Comparison of ENCODE assay signal across 16 cellular contexts in the genomic region with DNA sequence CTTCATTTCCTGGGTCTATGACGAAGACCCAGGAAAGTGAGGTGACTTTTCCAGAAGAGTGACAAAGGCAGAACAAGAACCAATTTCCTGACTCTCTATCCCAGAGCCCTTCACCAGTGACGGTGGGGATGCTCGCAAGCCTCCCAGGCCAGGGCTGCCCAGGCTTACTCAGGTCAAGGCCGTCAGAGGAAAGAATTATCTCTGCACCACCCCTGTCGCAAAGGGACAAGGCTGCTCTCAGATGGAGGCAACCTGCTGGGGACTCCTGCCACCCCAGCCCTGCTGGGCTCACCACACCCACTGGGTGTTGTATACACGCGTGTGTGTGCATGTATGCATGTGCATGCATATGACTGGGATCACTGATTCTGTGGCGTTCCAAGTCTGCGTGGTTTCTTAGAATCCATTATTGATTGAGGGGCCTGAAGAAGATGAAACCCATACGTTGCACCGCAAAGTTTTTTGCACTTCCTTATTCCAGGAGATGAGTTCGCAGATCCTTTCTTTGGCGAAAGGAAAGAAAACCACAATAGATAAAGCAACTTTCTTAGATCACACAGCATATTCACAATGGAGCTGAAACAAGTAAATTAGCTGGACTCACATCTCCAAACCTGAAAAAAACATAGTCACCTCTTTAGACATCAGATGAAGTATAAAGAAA.
DNase-seq lines count a peak whose midpoint lies in the region; ATAC-seq, FAIRE-seq and TF ChIP-seq lines count a peak whose summit lies in the region.
"Had no signal": no experiment of that assay in that cellular context is flagged by ENCODE, and none has a peak within 500 bp of the region (broad histone marks: within the 10 kb centered on the region; RNA-seq: fewer than 3 reads in every experiment).

No MANE protein-coding gene starts in this region.

- POLR2A ChIA-PET in HepG2 (lab: Yijun Ruan, JAX), result interaction anchor here (1.3 to 1.5 kb wide), 2 partner anchors 27 to 255 kb away, joined by 3 to 4 read pairs; no protein-coding TSS in a partner anchor

- no peak overlapping the region for H3K9ac ChIP-seq in HepG2 (ENCODE audit: insufficient read depth, low read depth, low read length)

- no peaks in the 10 kb centered on the region for H3K79me2 ChIP-seq in HepG2 (ENCODE audit: insufficient read depth, low read length)

- BruUV-seq in HepG2 (replicated peaks; lab: Mats Ljungman, UMichigan), result no TSS peak

- H2AFZ ChIP-seq in HepG2 (ENCODE audit: low read length), result no peak overlapping the region

- ATAC-seq in HepG2 (peak; percentile 31; the same call in 2 of the 3 replicates), GM19324 (IDR thresholded peaks at IDR 0.05; ENCODE audit: low FRiP score, unreplicated experiment) (no peak)
- no peak for ATAC-seq in stimulated activated naive CD8-positive, alpha-beta T cell treated with anti-CD3 and anti-CD28 coated beads, Interleukin-15, Interleukin-2, amounts not matched to agents 100 U/mL and 50 U/mL, for 24 hours
- ATAC-seq: PC-3 had no signal

- H3K36me3 ChIP-seq in HepG2 (replicated peaks in 1 of 2; ENCODE audit: control insufficient read depth in 1 of 2, insufficient read depth in 2 of 2, low read length in 2 of 2) (no peaks in the 10 kb centered on the region), thyroid gland (no peaks in the 10 kb centered on the region)
- H3K36me3 ChIP-seq: brain microvascular endothelial cell had no signal

- H3K4me1 ChIP-seq in HepG2 (ENCODE audit: insufficient read depth, low read length) (peaks cover 42% of the 10 kb centered on the region), thyroid gland (peaks cover 44 to 59% of the 10 kb centered on the region in 2 donors)

- WGBS in HepG2 (ENCODE audit: low lambda C conversion rate), result 89% methylated on average over 9 of the region's 13 CpGs
- WGBS in thyroid gland, 2 donors, result 92 to 96% methylated on average over 13 of the region's 13 CpGs

- in situ Hi-C loops in HepG2 (cut with HindIII; ENCODE audit: extremely low pct_ligation_motif_present, low pct_unique_long_range_greater_than_20kb), result no loop called here

- TF ChIP-seq POLR2A in HepG2 (IDR thresholded peaks at IDR 0.05; ENCODE audit: insufficient read depth in 1 of 2, low read depth in 2 of 2, low read length in 2 of 2), result no peak
- no peak for TF ChIP-seq POLR2A in thyroid gland (IDR thresholded peaks at IDR 0.05)

- DNase-seq in Kasumi-1 (lab: John Stamatoyannopoulos, UW), result peak; percentile 55 to 63
- peak; percentile 74 for DNase-seq in SKM-1 (lab: John Stamatoyannopoulos, UW; ENCODE audit: unreplicated experiment)
- no peak for DNase-seq in HepG2 (ENCODE audit: low spot score)
- no peak for DNase-seq in thyroid gland
- no peak for DNase-seq in stimulated activated naive CD8-positive, alpha-beta T cell treated with anti-CD3 and anti-CD28 coated beads, Interleukin-15, Interleukin-2, amounts not matched to agents 100 U/mL and 50 U/mL, for 24 hours
- no peak for DNase-seq in OCI-M2 (lab: John Stamatoyannopoulos, UW; ENCODE audit: unreplicated experiment)
- DNase-seq: activated CD4-positive, CD25-positive, alpha-beta regulatory T cell; activated naive CD4-positive, alpha-beta T cell treated with anti-CD3 and anti-CD28 coated beads for 36 hours; brain microvascular endothelial cell; CD4-positive, alpha-beta T cell; natural killer cell; NCI-H146; PC-3; SW 1271 had no signal

- H3K4me3 ChIP-seq in HepG2 (replicated peaks in 1 of 3; ENCODE audit: insufficient read depth in 1 of 3, low read depth in 2 of 3, low read length in 3 of 3) (no peak overlapping the region), thyroid gland (replicated peaks in 1 of 3) (no peak overlapping the region)

- H3K27ac ChIP-seq in HepG2 (ENCODE audit: extremely low read length, insufficient read depth, low read length), result no peak overlapping the region
- H3K27ac ChIP-seq in thyroid gland, result peak overlapping the region; percentile 83 to 97 (median 94)
- H3K27ac ChIP-seq: brain microvascular endothelial cell had no signal

- TF ChIP-seq EP300 in HepG2 (IDR thresholded peaks at IDR 0.05; ENCODE audit: low read depth in 2 of 2, low read length in 2 of 2) (no peak), HepG2 (CRISPR knock-in tag; IDR thresholded peaks at IDR 0.05; ENCODE audit: borderline replicate concordance) (no peak)

- intact Hi-C loops in HepG2 (cut with micrococcal nuclease; ENCODE audit: unreplicated experiment), result no loop called here
- intact Hi-C loops in thyroid gland (cut with DNase I), result no loop called here

- H3K27me3 ChIP-seq in HepG2 (ENCODE audit: control insufficient read depth in 1 of 2, insufficient read depth in 2 of 2, low read length in 2 of 2) (no peaks in the 10 kb centered on the region), thyroid gland (no peaks in the 10 kb centered on the region)

- TF ChIP-seq RAD21 in HepG2 (CRISPR knock-in tag; IDR thresholded peaks at IDR 0.05), result no peak

- H3K4me2 ChIP-seq in HepG2 (ENCODE audit: low read depth, low read length), result no peak overlapping the region

- FAIRE-seq in HepG2 (lab: Jason Lieb, UNC), result no peak
- FAIRE-seq: urothelium cell line had no signal

- CTCF ChIA-PET in HepG2 (lab: Yijun Ruan, JAX; ENCODE audit: low intra/inter-chr PET ratio, low total read pairs), result no interaction called here

- H3K9me3 ChIP-seq in HepG2 (ENCODE audit: low read length), result no peaks in the 10 kb centered on the region
- no peaks in the 10 kb centered on the region for H3K9me3 ChIP-seq in thyroid gland

- H4K20me1 ChIP-seq in HepG2 (ENCODE audit: insufficient read depth, low read length), result no peaks in the 10 kb centered on the region

- TF ChIP-seq CTCF in HepG2 (CRISPR knock-in tag; IDR thresholded peaks at IDR 0.05) (no peak), thyroid gland (IDR thresholded peaks at IDR 0.05) (no peak)

TF ChIP-seq in HepG2, 621 proteins besides CTCF, POLR2A, EP300 and RAD21:
- TF ChIP-seq HNF4A (CRISPR knock-in tag; IDR thresholded peaks at IDR 0.05) (0 out of 2 replicates have a peak, but pooled peaks have one; percentile 12), HOXA3 (CRISPR knock-in tag; IDR thresholded peaks at IDR 0.05) (peak; percentile 44; the same call in 1 of the 2 replicates), STAT5B (CRISPR knock-in tag; IDR thresholded peaks at IDR 0.05) (no peak), ZMYM4 (CRISPR knock-in tag; IDR thresholded peaks at IDR 0.05) (0 out of 2 replicates have a peak, but pooled peaks have one; percentile 22)
TF ChIP-seq in HepG2: peak in this region for 3.

Comparison
In these comparisons a context has a peak if more than half of its experiments do, and no peak if none do; other contexts are left out.
1. DNase-seq: peak in Kasumi-1 (2 of 2) and SKM-1 (single experiment); none in HepG2 (single experiment), thyroid gland (0 of 2), stimulated activated naive CD8-positive, alpha-beta T cell treated with anti-CD3 and anti-CD28 coated beads, Interleukin-15, Interleukin-2, amounts not matched to agents 100 U/mL and 50 U/mL, for 24 hours (single experiment) and OCI-M2 (single experiment).